ENCODE assay signal across 3 cellular contexts in the genomic region with DNA sequence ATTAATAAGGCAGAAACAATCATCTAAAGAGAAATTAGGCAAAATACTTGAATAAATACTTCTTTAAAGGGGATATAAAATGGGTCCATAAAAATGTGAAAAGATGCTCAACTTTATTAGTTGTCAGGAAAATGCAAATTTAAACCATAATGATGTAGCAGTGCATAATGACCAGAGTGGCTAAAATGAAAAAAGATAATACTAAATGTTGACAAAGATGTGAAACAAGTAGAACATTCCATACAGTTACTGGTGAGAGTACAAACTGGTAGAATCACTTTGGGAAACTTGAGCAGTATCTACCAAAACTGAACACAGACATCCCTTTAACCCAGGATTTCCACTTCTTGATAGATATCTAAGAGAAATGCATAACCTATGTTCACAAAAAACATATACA.
TF ChIP-seq lines count a peak whose summit lies in the region.

No MANE protein-coding gene starts in this region.

TF ChIP-seq in SK-N-SH, 30 proteins besides CTCF, POLR2A, EP300 and RAD21:
- no peak for TF ChIP-seq MXI1 (IDR thresholded peaks at IDR 0.05; ENCODE audit: low read depth, low read length)
- no peak for TF ChIP-seq CHD2 (IDR thresholded peaks at IDR 0.05; ENCODE audit: low read length, partially characterized antibody)
- no peak for TF ChIP-seq GABPA (IDR thresholded peaks at IDR 0.05; ENCODE audit: low read depth)
- no peak for TF ChIP-seq SMC3 (IDR thresholded peaks at IDR 0.05; ENCODE audit: low read depth, low read length)
- no peak for TF ChIP-seq FOSL2 (IDR thresholded peaks at IDR 0.05; ENCODE audit: borderline replicate concordance, low read depth)

TF ChIP-seq in SK-N-SH treated with all-trans-retinoic acid at 6 μM for 48 hours, 23 proteins besides CTCF, POLR2A, EP300 and RAD21:
- no peak for TF ChIP-seq ZFP30 (CRISPR knock-in tag; IDR thresholded peaks at IDR 0.05)
- TF ChIP-seq, protein P1, sequence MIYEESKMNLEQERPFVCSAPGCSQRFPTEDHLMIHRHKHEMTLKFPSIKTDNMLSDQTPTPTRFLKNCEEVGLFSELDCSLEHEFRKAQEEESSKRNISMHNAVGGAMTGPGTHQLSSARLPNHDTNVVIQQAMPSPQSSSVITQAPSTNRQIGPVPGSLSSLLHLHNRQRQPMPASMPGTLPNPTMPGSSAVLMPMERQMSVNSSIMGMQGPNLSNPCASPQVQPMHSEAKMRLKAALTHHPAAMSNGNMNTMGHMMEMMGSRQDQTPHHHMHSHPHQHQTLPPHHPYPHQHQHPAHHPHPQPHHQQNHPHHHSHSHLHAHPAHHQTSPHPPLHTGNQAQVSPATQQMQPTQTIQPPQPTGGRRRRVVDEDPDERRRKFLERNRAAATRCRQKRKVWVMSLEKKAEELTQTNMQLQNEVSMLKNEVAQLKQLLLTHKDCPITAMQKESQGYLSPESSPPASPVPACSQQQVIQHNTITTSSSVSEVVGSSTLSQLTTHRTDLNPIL (CRISPR knock-in tag; IDR thresholded peaks at IDR 0.05; ENCODE audit: low read depth): no peak
- no peak for TF ChIP-seq ZNF8 (CRISPR knock-in tag; IDR thresholded peaks at IDR 0.05)
- no peak for TF ChIP-seq PPARA (CRISPR knock-in tag; IDR thresholded peaks at IDR 0.05; ENCODE audit: borderline replicate concordance)
- TF ChIP-seq, protein P2, sequence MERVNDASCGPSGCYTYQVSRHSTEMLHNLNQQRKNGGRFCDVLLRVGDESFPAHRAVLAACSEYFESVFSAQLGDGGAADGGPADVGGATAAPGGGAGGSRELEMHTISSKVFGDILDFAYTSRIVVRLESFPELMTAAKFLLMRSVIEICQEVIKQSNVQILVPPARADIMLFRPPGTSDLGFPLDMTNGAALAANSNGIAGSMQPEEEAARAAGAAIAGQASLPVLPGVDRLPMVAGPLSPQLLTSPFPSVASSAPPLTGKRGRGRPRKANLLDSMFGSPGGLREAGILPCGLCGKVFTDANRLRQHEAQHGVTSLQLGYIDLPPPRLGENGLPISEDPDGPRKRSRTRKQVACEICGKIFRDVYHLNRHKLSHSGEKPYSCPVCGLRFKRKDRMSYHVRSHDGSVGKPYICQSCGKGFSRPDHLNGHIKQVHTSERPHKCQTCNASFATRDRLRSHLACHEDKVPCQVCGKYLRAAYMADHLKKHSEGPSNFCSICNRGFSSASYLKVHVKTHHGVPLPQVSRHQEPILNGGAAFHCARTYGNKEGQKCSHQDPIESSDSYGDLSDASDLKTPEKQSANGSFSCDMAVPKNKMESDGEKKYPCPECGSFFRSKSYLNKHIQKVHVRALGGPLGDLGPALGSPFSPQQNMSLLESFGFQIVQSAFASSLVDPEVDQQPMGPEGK (CRISPR knock-in tag; IDR thresholded peaks at IDR 0.05; ENCODE audit: borderline replicate concordance): no peak
- no peak for TF ChIP-seq ZC3H10 (CRISPR knock-in tag; IDR thresholded peaks at IDR 0.05)
- TF ChIP-seq ZFP3 (CRISPR knock-in tag; IDR thresholded peaks at IDR 0.05): no peak
- TF ChIP-seq RARB (CRISPR knock-in tag; IDR thresholded peaks at IDR 0.05): no peak
- no peak for TF ChIP-seq ZNF565 (CRISPR knock-in tag; conservative IDR thresholded peaks at IDR 0.05; ENCODE audit: low read depth)
- no peak for TF ChIP-seq ZNF70 (CRISPR knock-in tag; IDR thresholded peaks at IDR 0.05)
- TF ChIP-seq, protein P3, sequence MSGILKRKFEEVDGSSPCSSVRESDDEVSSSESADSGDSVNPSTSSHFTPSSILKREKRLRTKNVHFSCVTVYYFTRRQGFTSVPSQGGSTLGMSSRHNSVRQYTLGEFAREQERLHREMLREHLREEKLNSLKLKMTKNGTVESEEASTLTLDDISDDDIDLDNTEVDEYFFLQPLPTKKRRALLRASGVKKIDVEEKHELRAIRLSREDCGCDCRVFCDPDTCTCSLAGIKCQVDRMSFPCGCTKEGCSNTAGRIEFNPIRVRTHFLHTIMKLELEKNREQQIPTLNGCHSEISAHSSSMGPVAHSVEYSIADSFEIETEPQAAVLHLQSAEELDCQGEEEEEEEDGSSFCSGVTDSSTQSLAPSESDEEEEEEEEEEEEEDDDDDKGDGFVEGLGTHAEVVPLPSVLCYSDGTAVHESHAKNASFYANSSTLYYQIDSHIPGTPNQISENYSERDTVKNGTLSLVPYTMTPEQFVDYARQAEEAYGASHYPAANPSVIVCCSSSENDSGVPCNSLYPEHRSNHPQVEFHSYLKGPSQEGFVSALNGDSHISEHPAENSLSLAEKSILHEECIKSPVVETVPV (CRISPR knock-in tag; IDR thresholded peaks at IDR 0.05): no peak
- TF ChIP-seq TCF4 (CRISPR knock-in tag; IDR thresholded peaks at IDR 0.05; ENCODE audit: borderline replicate concordance): no peak
- TF ChIP-seq, protein P4, sequence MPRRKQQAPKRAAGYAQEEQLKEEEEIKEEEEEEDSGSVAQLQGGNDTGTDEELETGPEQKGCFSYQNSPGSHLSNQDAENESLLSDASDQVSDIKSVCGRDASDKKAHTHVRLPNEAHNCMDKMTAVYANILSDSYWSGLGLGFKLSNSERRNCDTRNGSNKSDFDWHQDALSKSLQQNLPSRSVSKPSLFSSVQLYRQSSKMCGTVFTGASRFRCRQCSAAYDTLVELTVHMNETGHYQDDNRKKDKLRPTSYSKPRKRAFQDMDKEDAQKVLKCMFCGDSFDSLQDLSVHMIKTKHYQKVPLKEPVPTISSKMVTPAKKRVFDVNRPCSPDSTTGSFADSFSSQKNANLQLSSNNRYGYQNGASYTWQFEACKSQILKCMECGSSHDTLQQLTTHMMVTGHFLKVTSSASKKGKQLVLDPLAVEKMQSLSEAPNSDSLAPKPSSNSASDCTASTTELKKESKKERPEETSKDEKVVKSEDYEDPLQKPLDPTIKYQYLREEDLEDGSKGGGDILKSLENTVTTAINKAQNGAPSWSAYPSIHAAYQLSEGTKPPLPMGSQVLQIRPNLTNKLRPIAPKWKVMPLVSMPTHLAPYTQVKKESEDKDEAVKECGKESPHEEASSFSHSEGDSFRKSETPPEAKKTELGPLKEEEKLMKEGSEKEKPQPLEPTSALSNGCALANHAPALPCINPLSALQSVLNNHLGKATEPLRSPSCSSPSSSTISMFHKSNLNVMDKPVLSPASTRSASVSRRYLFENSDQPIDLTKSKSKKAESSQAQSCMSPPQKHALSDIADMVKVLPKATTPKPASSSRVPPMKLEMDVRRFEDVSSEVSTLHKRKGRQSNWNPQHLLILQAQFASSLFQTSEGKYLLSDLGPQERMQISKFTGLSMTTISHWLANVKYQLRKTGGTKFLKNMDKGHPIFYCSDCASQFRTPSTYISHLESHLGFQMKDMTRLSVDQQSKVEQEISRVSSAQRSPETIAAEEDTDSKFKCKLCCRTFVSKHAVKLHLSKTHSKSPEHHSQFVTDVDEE (CRISPR knock-in tag; IDR thresholded peaks at IDR 0.05): no peak
- TF ChIP-seq CSDC2 (CRISPR knock-in tag; IDR thresholded peaks at IDR 0.05): no peak
- no peak for TF ChIP-seq ISL1 (CRISPR knock-in tag; IDR thresholded peaks at IDR 0.05)
- TF ChIP-seq TOX (CRISPR knock-in tag; IDR thresholded peaks at IDR 0.05; ENCODE audit: borderline replicate concordance): no peak
- TF ChIP-seq BACH2 (CRISPR knock-in tag; IDR thresholded peaks at IDR 0.05; ENCODE audit: borderline replicate concordance): no peak

TF ChIP-seq in endothelial cell of umbilical vein, 7 proteins besides CTCF, POLR2A, EP300 and RAD21:
- TF ChIP-seq, protein P5, sequence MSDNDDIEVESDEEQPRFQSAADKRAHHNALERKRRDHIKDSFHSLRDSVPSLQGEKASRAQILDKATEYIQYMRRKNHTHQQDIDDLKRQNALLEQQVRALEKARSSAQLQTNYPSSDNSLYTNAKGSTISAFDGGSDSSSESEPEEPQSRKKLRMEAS (IDR thresholded peaks at IDR 0.05; ENCODE audit: insufficient read depth, insufficient read length): no peak
- TF ChIP-seq POLR2AphosphoS5 (IDR thresholded peaks at IDR 0.05; ENCODE audit: insufficient read depth, low read depth, low read length) (no peak), JUN (IDR thresholded peaks at IDR 0.05; ENCODE audit: borderline replicate concordance, insufficient read depth, insufficient read length, low read depth) (no peak), MYC (IDR thresholded peaks at IDR 0.05; ENCODE audit: low read depth, low read length) (no peak), GATA2 (IDR thresholded peaks at IDR 0.05; ENCODE audit: insufficient read depth, insufficient read length, low read depth, low read length) (no peak), FOS (IDR thresholded peaks at IDR 0.05; ENCODE audit: borderline replicate concordance, insufficient read depth, low read length) (no peak), EZH2 (IDR thresholded peaks at IDR 0.05; ENCODE audit: borderline replicate concordance, low read depth, low read length, severe bottlenecking) (no peak)
